In genomic region chr5:119379929-119380328, GRCh38 we compare ENCODE assay signal across 19 cellular contexts. TPM values are rescaled to one million over a fixed set of nuclear protein-coding genes. Genes with fewer than 3 reads are reported as not detected.
DNase-seq lines count a peak whose midpoint lies in the region; ATAC-seq and TF ChIP-seq lines count a peak whose summit lies in the region.
"Had no signal": no experiment of that assay in that cellular context is flagged by ENCODE, and none has a peak within 500 bp of the region (broad histone marks: within the 10 kb centered on the region; RNA-seq: fewer than 3 reads in every experiment).

No MANE protein-coding gene starts in this region.

- peak overlapping the region; percentile 20 for H3K27ac ChIP-seq in CD4-positive, CD25-positive, alpha-beta regulatory T cell (ENCODE audit: insufficient read depth, low read length, poor library complexity, severe bottlenecking)
- peak overlapping the region; percentile 17 to 64 (median 50) for H3K27ac ChIP-seq in esophagus squamous epithelium
- H3K27ac ChIP-seq: testis had no signal

- no peak overlapping the region for H3K4me3 ChIP-seq in CD4-positive, CD25-positive, alpha-beta regulatory T cell (ENCODE audit: low read depth, low read length)
- no peak overlapping the region for H3K4me3 ChIP-seq in esophagus squamous epithelium
- H3K4me3 ChIP-seq: testis had no signal

- no peaks in the 10 kb centered on the region for H3K27me3 ChIP-seq in CD4-positive, CD25-positive, alpha-beta regulatory T cell (ENCODE audit: control insufficient read depth, insufficient read depth, low read length)
- H3K27me3 ChIP-seq in esophagus squamous epithelium = no peaks in the 10 kb centered on the region
- H3K27me3 ChIP-seq: testis had no signal

- H3K9me3 Mint-ChIP-seq in CD4-positive, CD25-positive, alpha-beta regulatory T cell = no peaks in the 10 kb centered on the region

- TF ChIP-seq POLR2A in esophagus squamous epithelium (IDR thresholded peaks at IDR 0.05) = no peak

- H3K9me3 ChIP-seq in CD4-positive, CD25-positive, alpha-beta regulatory T cell (ENCODE audit: control insufficient read depth in 2 of 2, low read length in 2 of 2) = no peaks in the 10 kb centered on the region
- H3K9me3 ChIP-seq in T-helper 17 cell (ENCODE audit: control insufficient read depth, low read length, poor library complexity, severe bottlenecking) (no peaks in the 10 kb centered on the region), esophagus squamous epithelium (no peaks in the 10 kb centered on the region)
- H3K9me3 ChIP-seq: testis had no signal

- DNase-seq in CD4-positive, CD25-positive, alpha-beta regulatory T cell = no peak
- no peak for DNase-seq in T-helper 17 cell
- no peak for DNase-seq in esophagus squamous epithelium (lab: John Stamatoyannopoulos, UW)
- no peak for DNase-seq in kidney glomerular epithelial cell (lab: John Stamatoyannopoulos, UW)
- no peak for DNase-seq in COLO829 (ENCODE audit: low spot score)
- DNase-seq in mesenteric fat pad (ENCODE audit: low spot score) = no peak
- DNase-seq: activated CD4-positive, alpha-beta T cell treated with anti-CD3 and anti-CD28 coated beads, Interleukin-2, amount 50 U/mL, for 1 hour; activated gamma-delta T cell; DMS79; kidney; MM.1S; NCI-H2107; NCI-H748 treated with DMSO at 0.1 percent for 48 hours; posterior cingulate gyrus; stimulated activated CD4-positive, alpha-beta T cell treated with anti-CD3 and anti-CD28 coated beads, Interleukin-12 subunit alpha, Interleukin-12 subunit beta, amount 100 ng/mL, for 4 hours; T-helper 2 cell; testis had no signal

- intact Hi-C loops in esophagus squamous epithelium (cut with DNase I) = no loop called here

- H3K36me3 ChIP-seq in CD4-positive, CD25-positive, alpha-beta regulatory T cell (ENCODE audit: control insufficient read depth, insufficient read depth, low read length) = peaks cover 3% of the 10 kb centered on the region
- no peaks in the 10 kb centered on the region for H3K36me3 ChIP-seq in esophagus squamous epithelium

- H3K36me3 Mint-ChIP-seq in CD4-positive, CD25-positive, alpha-beta regulatory T cell = peaks cover 14% of the 10 kb centered on the region
- H3K36me3 Mint-ChIP-seq in T-helper 17 cell (ENCODE audit: low read depth) = peaks cover 3% of the 10 kb centered on the region

- H3K4me3 Mint-ChIP-seq in CD4-positive, CD25-positive, alpha-beta regulatory T cell = peak overlapping the region in 1 of 4 donors; percentile 17
- H3K4me3 Mint-ChIP-seq in T-helper 17 cell = no peak overlapping the region

- H3K27ac Mint-ChIP-seq in CD4-positive, CD25-positive, alpha-beta regulatory T cell = peak overlapping the region; percentile 67 to 91 (median 88)
- H3K27ac Mint-ChIP-seq in T-helper 17 cell = peak overlapping the region; percentile 29

- peaks cover 43 to 88% (median 64%) of the 10 kb centered on the region in 4 donors for H3K4me1 Mint-ChIP-seq in CD4-positive, CD25-positive, alpha-beta regulatory T cell
- peaks cover 48% of the 10 kb centered on the region for H3K4me1 Mint-ChIP-seq in T-helper 17 cell

- no peak for ATAC-seq in CD4-positive, CD25-positive, alpha-beta regulatory T cell (ENCODE audit: low read depth in 2 of 2)
- ATAC-seq in GM18517 (IDR thresholded peaks at IDR 0.05; ENCODE audit: unreplicated experiment) (peak; percentile 48), T-helper 17 cell (no peak), HG03439 (IDR thresholded peaks at IDR 0.05; ENCODE audit: unreplicated experiment) (no peak)

- TF ChIP-seq CTCF in esophagus squamous epithelium (IDR thresholded peaks at IDR 0.05) = no peak

- H3K4me1 ChIP-seq in CD4-positive, CD25-positive, alpha-beta regulatory T cell (ENCODE audit: control insufficient read depth, insufficient read depth, low read length, poor library complexity, severe bottlenecking) = peaks cover 62% of the 10 kb centered on the region
- peaks cover 2 to 53% (median 11%) of the 10 kb centered on the region in 3 donors for H3K4me1 ChIP-seq in esophagus squamous epithelium
- H3K4me1 ChIP-seq: testis had no signal

- no peaks in the 10 kb centered on the region for H3K27me3 Mint-ChIP-seq in CD4-positive, CD25-positive, alpha-beta regulatory T cell
- H3K27me3 Mint-ChIP-seq in T-helper 17 cell = no peaks in the 10 kb centered on the region

RNA-seq across cellular contexts. Expression of gene TNFAIP8, which starts 24.1 kb away (rescaled TPM):
- total RNA-seq in CD4-positive, CD25-positive, alpha-beta regulatory T cell = 120 TPM
- polyA plus RNA-seq in CD4-positive, CD25-positive, alpha-beta regulatory T cell = 100 to 1,000 TPM; 183 to 244 (median 202) TPM
- total RNA-seq in T-helper 17 cell = 100 to 1,000 TPM; 130 to 140 TPM
- total RNA-seq in esophagus squamous epithelium = 10 to 100 TPM; 19.5 to 44.6 (median 34.9) TPM
- 29.6 TPM for total RNA-seq in mesenteric fat pad
